1 cellular context compared by ENCODE assay signal in the genomic region with DNA sequence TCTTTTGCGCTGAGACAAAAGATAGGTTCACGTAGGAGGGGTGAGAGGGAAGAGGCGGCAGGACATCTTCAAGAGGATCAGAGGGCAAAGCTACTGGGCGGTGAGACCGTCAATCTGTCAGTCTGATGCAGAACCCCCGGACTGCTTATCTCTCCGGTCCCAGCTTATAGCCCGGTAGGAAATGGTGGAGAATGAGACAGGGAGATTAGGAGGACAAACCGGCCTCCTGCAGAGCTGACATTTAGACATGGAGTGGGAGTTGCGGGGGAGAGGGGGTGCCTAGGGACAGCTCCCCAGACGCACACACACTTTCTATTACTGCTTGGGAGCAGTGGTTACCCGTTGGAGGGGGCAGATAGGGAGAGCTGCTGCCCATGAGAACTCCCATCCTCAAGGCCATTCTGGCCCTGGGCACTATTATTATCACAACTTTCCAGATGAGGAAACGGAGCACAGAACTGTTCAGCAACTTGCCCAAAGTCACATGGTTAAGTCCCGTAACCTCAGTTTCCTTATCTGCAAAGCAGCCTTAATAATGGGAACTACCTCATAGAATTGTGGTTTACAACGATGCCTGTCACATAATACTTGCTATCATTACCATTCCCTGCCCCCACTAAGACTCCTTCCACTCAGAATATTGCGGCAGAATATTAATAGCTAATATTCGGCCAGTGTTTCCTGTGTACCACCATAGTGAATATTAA.
TF ChIP-seq lines count a peak whose summit lies in the region.

No MANE protein-coding gene starts in this region.

TF ChIP-seq in GM12878, 131 proteins besides CTCF, POLR2A, EP300 and RAD21:
- TF ChIP-seq NFYA (IDR thresholded peaks at IDR 0.05; ENCODE audit: borderline replicate concordance, low read depth, low read length) = no peak
- TF ChIP-seq ZNF217 (IDR thresholded peaks at IDR 0.05) = no peak
- TF ChIP-seq ZNF274 (IDR thresholded peaks at IDR 0.05; ENCODE audit: insufficient read depth, insufficient read length) = no peak
- TF ChIP-seq, protein P1, sequence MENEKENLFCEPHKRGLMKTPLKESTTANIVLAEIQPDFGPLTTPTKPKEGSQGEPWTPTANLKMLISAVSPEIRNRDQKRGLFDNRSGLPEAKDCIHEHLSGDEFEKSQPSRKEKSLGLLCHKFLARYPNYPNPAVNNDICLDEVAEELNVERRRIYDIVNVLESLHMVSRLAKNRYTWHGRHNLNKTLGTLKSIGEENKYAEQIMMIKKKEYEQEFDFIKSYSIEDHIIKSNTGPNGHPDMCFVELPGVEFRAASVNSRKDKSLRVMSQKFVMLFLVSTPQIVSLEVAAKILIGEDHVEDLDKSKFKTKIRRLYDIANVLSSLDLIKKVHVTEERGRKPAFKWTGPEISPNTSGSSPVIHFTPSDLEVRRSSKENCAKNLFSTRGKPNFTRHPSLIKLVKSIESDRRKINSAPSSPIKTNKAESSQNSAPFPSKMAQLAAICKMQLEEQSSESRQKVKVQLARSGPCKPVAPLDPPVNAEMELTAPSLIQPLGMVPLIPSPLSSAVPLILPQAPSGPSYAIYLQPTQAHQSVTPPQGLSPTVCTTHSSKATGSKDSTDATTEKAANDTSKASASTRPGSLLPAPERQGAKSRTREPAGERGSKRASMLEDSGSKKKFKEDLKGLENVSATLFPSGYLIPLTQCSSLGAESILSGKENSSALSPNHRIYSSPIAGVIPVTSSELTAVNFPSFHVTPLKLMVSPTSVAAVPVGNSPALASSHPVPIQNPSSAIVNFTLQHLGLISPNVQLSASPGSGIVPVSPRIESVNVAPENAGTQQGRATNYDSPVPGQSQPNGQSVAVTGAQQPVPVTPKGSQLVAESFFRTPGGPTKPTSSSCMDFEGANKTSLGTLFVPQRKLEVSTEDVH (IDR thresholded peaks at IDR 0.05; ENCODE audit: low read depth, partially characterized antibody) = no peak
- TF ChIP-seq, protein P2, sequence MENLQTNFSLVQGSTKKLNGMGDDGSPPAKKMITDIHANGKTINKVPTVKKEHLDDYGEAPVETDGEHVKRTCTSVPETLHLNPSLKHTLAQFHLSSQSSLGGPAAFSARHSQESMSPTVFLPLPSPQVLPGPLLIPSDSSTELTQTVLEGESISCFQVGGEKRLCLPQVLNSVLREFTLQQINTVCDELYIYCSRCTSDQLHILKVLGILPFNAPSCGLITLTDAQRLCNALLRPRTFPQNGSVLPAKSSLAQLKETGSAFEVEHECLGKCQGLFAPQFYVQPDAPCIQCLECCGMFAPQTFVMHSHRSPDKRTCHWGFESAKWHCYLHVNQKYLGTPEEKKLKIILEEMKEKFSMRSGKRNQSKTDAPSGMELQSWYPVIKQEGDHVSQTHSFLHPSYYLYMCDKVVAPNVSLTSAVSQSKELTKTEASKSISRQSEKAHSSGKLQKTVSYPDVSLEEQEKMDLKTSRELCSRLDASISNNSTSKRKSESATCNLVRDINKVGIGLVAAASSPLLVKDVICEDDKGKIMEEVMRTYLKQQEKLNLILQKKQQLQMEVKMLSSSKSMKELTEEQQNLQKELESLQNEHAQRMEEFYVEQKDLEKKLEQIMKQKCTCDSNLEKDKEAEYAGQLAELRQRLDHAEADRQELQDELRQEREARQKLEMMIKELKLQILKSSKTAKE (IDR thresholded peaks at IDR 0.05; ENCODE audit: low read depth, poor library complexity, severe bottlenecking) = peak; percentile 51
- TF ChIP-seq EGR1 (IDR thresholded peaks at IDR 0.05; ENCODE audit: borderline replicate concordance in 1 of 2, low read depth in 2 of 2, low read length in 2 of 2) = no peak
- TF ChIP-seq RAD51 (IDR thresholded peaks at IDR 0.05) = peak; percentile 20; the same call in 1 of the 2 replicates
- no peak for TF ChIP-seq HCFC1 (IDR thresholded peaks at IDR 0.05; ENCODE audit: low read length)
- 0 out of 2 replicates have a peak, but pooled peaks have one; percentile 32 for TF ChIP-seq DPF2 (IDR thresholded peaks at IDR 0.05)
- TF ChIP-seq KAT2A (conservative IDR thresholded peaks at IDR 0.05; ENCODE audit: control insufficient read depth, low read depth, low read length) = no peak
- TF ChIP-seq IKZF2 (IDR thresholded peaks at IDR 0.05) = 0 out of 4 replicates have a peak, but pooled peaks of 1 of the 2 experiments have one; percentile 20
- TF ChIP-seq, protein P3, sequence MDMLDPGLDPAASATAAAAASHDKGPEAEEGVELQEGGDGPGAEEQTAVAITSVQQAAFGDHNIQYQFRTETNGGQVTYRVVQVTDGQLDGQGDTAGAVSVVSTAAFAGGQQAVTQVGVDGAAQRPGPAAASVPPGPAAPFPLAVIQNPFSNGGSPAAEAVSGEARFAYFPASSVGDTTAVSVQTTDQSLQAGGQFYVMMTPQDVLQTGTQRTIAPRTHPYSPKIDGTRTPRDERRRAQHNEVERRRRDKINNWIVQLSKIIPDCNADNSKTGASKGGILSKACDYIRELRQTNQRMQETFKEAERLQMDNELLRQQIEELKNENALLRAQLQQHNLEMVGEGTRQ (IDR thresholded peaks at IDR 0.05; ENCODE audit: borderline replicate concordance, low read depth, low read length) = no peak
- TF ChIP-seq PML (IDR thresholded peaks at IDR 0.05; ENCODE audit: low read length) = peak; percentile 62; the same call in 1 of the 2 replicates
